In genomic region chr2:10301946-10302478, GRCh38 we compare ENCODE assay signal across 8 cellular contexts. TPM values are rescaled to one million over a fixed set of nuclear protein-coding genes. Genes with fewer than 3 reads are reported as not detected.
A peak's percentile ranks its signal among the peaks of the same experiment; 100 is the strongest.
DNase-seq lines count a peak whose midpoint lies in the region; ATAC-seq and TF ChIP-seq lines count a peak whose summit lies in the region.

No MANE protein-coding gene starts in this region.

- POLR2A ChIA-PET in T-cell (lab: Charles Lee): interaction anchor here (0.6 to 0.7 kb wide), 5 partner anchors 12 to 403 kb away, joined by 3 to 8 read pairs (median 3); no protein-coding TSS in a partner anchor

- no peaks in the 10 kb centered on the region for H3K36me3 Mint-ChIP-seq in T-cell

- H3K9me3 Mint-ChIP-seq in T-cell: no peaks in the 10 kb centered on the region

- peak overlapping the region; percentile 69 to 93 (median 73) for H3K4me3 Mint-ChIP-seq in T-cell

- H3K9me3 ChIP-seq in skeletal muscle satellite cell (replicated peaks; ENCODE audit: low read length): no peaks in the 10 kb centered on the region

- peak; percentile 14 for DNase-seq in NCI-H1092 treated with DMSO at 0.1 percent for 48 hours (lab: John Stamatoyannopoulos, UW)
- no peak for DNase-seq in NCI-H1092 (lab: John Stamatoyannopoulos, UW)
- peak in 1 of 34 experiments; percentile 20 for DNase-seq in T-cell
- no peak for DNase-seq in fibroblast of the aortic adventitia (ENCODE audit: low read depth)
- no peak for DNase-seq in GF-D8 (lab: John Stamatoyannopoulos, UW)
- DNase-seq in stimulated activated CD4-positive, alpha-beta T cell treated with anti-CD3 and anti-CD28 coated beads, Interleukin-12 subunit alpha, Interleukin-12 subunit beta, amount 100 ng/mL, for 4 hours: no peak

- H3K4me2 ChIP-seq in skeletal muscle satellite cell (ENCODE audit: low read length): peak overlapping the region; percentile 80

- H3K27ac Mint-ChIP-seq in T-cell: peak overlapping the region; percentile 88 to 92

- CTCF ChIA-PET in T-cell (lab: Charles Lee): interaction anchor here (0.7 to 3.7 kb wide), 12 partner anchors 26 to 239 kb away, joined by 3 to 38 read pairs (median 4); no protein-coding TSS in a partner anchor

- peaks cover 29% of the 10 kb centered on the region for H3K4me1 ChIP-seq in skeletal muscle satellite cell (ENCODE audit: control insufficient read depth, insufficient read depth, low read length)

- no peak for TF ChIP-seq CTCF in fibroblast of the aortic adventitia (IDR thresholded peaks at IDR 0.05; ENCODE audit: insufficient read depth, low read length)

- H3K9ac ChIP-seq in skeletal muscle satellite cell (ENCODE audit: low read depth, low read length): peak overlapping the region; percentile 34

- no peak for ATAC-seq in T-cell (replicated peaks in 1 of 4)
- no peak for ATAC-seq in GM21447 (IDR thresholded peaks at IDR 0.05; ENCODE audit: unreplicated experiment)

- peak overlapping the region; percentile 53 for H3K4me3 ChIP-seq in fibroblast of the aortic adventitia (ENCODE audit: low read depth, low read length)
- no peak overlapping the region for H3K4me3 ChIP-seq in skeletal muscle satellite cell (ENCODE audit: low read length)

- H3K4me1 Mint-ChIP-seq in T-cell: peaks cover 64 to 74% (median 68%) of the 10 kb centered on the region in 3 donors

- H3K27me3 ChIP-seq in skeletal muscle satellite cell (ENCODE audit: control insufficient read depth, insufficient read depth, low read length): no peaks in the 10 kb centered on the region

- peaks cover 3% of the 10 kb centered on the region for H3K36me3 ChIP-seq in skeletal muscle satellite cell (ENCODE audit: insufficient read depth, low read length)

- H3K27me3 Mint-ChIP-seq in T-cell: no peaks in the 10 kb centered on the region

RNA-seq across cellular contexts. Expression of gene HPCAL1, which starts 0.7 kb away (rescaled TPM):
- total RNA-seq in T-cell: 10 to 100 TPM; 39.5 to 87.3 (median 83.2) TPM
- 6.5 and 34.4 TPM in 2 replicates for total RNA-seq in fibroblast of the aortic adventitia (ENCODE audit: low replicate concordance)
- total RNA-seq in skeletal muscle satellite cell (2012; rRNA removed): 24.2 and 28.4 TPM in 2 replicates
